In genomic region chr5:127590154-127590722, GRCh38 we compare ENCODE assay signal across 1 cellular context.
TF ChIP-seq lines count a peak whose summit lies in the region.

No MANE protein-coding gene starts in this region.

TF ChIP-seq in GM12878, 131 proteins besides CTCF, POLR2A, EP300 and RAD21 (continued from another document):
- TF ChIP-seq MAX (IDR thresholded peaks at IDR 0.05; ENCODE audit: low read depth, low read length): no peak
- TF ChIP-seq SKIL (IDR thresholded peaks at IDR 0.05; ENCODE audit: low read depth, poor library complexity, severe bottlenecking): peak; percentile 55
- no peak for TF ChIP-seq FOXM1 (IDR thresholded peaks at IDR 0.05; ENCODE audit: low read depth, low read length)
